In genomic region chr16:46918905-46919792, GRCh38 we compare ENCODE assay signal across 1 cellular context.
TF ChIP-seq lines count a peak whose summit lies in the region.

No MANE protein-coding gene starts in this region.

TF ChIP-seq in HepG2, 621 proteins besides CTCF, POLR2A, EP300 and RAD21 (continued from another document and continues in another):
- no peak for TF ChIP-seq ZHX2 (IDR thresholded peaks at IDR 0.05; ENCODE audit: low read depth)
- no peak for TF ChIP-seq ZHX2 (CRISPR knock-in tag; IDR thresholded peaks at IDR 0.05; ENCODE audit: borderline replicate concordance)
- no peak for TF ChIP-seq ZBTB49 (CRISPR knock-in tag; IDR thresholded peaks at IDR 0.05; ENCODE audit: borderline replicate concordance)
- peak; percentile 27 for TF ChIP-seq ASH2L (IDR thresholded peaks at IDR 0.05; ENCODE audit: insufficient read length, low read depth, low read length)
- no peak for TF ChIP-seq PCBP1 (IDR thresholded peaks at IDR 0.05; ENCODE audit: borderline replicate concordance, low read depth, low read length)
- TF ChIP-seq SMARCC2 (IDR thresholded peaks at IDR 0.05) = no peak
- peak; percentile 24; the same call in 1 of the 2 replicates for TF ChIP-seq ZNF543 (CRISPR knock-in tag; IDR thresholded peaks at IDR 0.05)
- TF ChIP-seq MIER2 (CRISPR knock-in tag; IDR thresholded peaks at IDR 0.05) = no peak
- TF ChIP-seq ZNF724P (CRISPR knock-in tag; IDR thresholded peaks at IDR 0.05; ENCODE audit: borderline replicate concordance) = no peak
- TF ChIP-seq PHF5A (CRISPR knock-in tag; IDR thresholded peaks at IDR 0.05; ENCODE audit: low read depth, unreplicated experiment) = no peak
- no peak for TF ChIP-seq SUZ12 (IDR thresholded peaks at IDR 0.05; ENCODE audit: low read depth, low read length)
- TF ChIP-seq KDM2A (CRISPR knock-in tag; IDR thresholded peaks at IDR 0.05; ENCODE audit: borderline replicate concordance, low read depth) = peak; percentile 66; the same call in 1 of the 2 replicates
- TF ChIP-seq ZNF33B (CRISPR knock-in tag; IDR thresholded peaks at IDR 0.05) = no peak
- TF ChIP-seq ZNF720 (CRISPR knock-in tag; IDR thresholded peaks at IDR 0.05) = no peak
- TF ChIP-seq FOXA1 (IDR thresholded peaks at IDR 0.05) = no peak
- TF ChIP-seq FOXA1 (CRISPR knock-in tag; IDR thresholded peaks at IDR 0.05) = peak; percentile 90
- TF ChIP-seq HMG20A (CRISPR knock-in tag; IDR thresholded peaks at IDR 0.05; ENCODE audit: borderline replicate concordance) = peak; percentile 72
- TF ChIP-seq ZNF879 (CRISPR knock-in tag; IDR thresholded peaks at IDR 0.05) = no peak
- peak; percentile 24; the same call in 1 of the 2 replicates for TF ChIP-seq ZNF644 (CRISPR knock-in tag; IDR thresholded peaks at IDR 0.05; ENCODE audit: low read depth)
- TF ChIP-seq ZFP41 (CRISPR knock-in tag; IDR thresholded peaks at IDR 0.05; ENCODE audit: borderline replicate concordance) = no peak
- TF ChIP-seq ZNF883 (CRISPR knock-in tag; IDR thresholded peaks at IDR 0.05; ENCODE audit: not compliant biosample characterization) = no peak
- TF ChIP-seq ZBTB7B (CRISPR knock-in tag; IDR thresholded peaks at IDR 0.05) = no peak; the same call in none of the 2 replicates
- peak; percentile 86 for TF ChIP-seq ZNF329 (CRISPR knock-in tag; IDR thresholded peaks at IDR 0.05; ENCODE audit: low read depth)
- TF ChIP-seq ZNF639 (CRISPR knock-in tag; conservative IDR thresholded peaks at IDR 0.05) = no peak
- no peak for TF ChIP-seq ELF3 (CRISPR knock-in tag; IDR thresholded peaks at IDR 0.05)
- TF ChIP-seq SOX5 (CRISPR knock-in tag; IDR thresholded peaks at IDR 0.05; ENCODE audit: borderline replicate concordance) = peak; percentile 84
- TF ChIP-seq NFATC3 (CRISPR knock-in tag; IDR thresholded peaks at IDR 0.05) = no peak
- no peak for TF ChIP-seq ZFP36 (IDR thresholded peaks at IDR 0.05; ENCODE audit: borderline replicate concordance, low read depth, low read length, partially characterized antibody)
- TF ChIP-seq ATF1 (CRISPR knock-in tag; IDR thresholded peaks at IDR 0.05) = no peak
- peak; percentile 69; the same call in 1 of the 2 replicates for TF ChIP-seq ZBTB33 (CRISPR knock-in tag; IDR thresholded peaks at IDR 0.05)
- no peak for TF ChIP-seq TEF (CRISPR knock-in tag; IDR thresholded peaks at IDR 0.05)
- peak; percentile 81; the same call in 1 of the 2 replicates for TF ChIP-seq ZNF333 (CRISPR knock-in tag; IDR thresholded peaks at IDR 0.05; ENCODE audit: borderline replicate concordance)
- TF ChIP-seq USF2 (IDR thresholded peaks at IDR 0.05; ENCODE audit: low read depth, low read length) = no peak
- no peak; the same call in 1 of the 2 replicates for TF ChIP-seq USF2 (CRISPR knock-in tag; IDR thresholded peaks at IDR 0.05; ENCODE audit: borderline replicate concordance)
- TF ChIP-seq TFAP4 (IDR thresholded peaks at IDR 0.05; ENCODE audit: borderline replicate concordance, low read depth) = peak; percentile 92
- no peak; the same call in 1 of the 2 replicates for TF ChIP-seq ARNTL (CRISPR knock-in tag; IDR thresholded peaks at IDR 0.05)
- no peak for TF ChIP-seq TRIM22 (IDR thresholded peaks at IDR 0.05)
- peak; percentile 67; the same call in 1 of the 2 replicates for TF ChIP-seq YEATS2 (CRISPR knock-in tag; IDR thresholded peaks at IDR 0.05; ENCODE audit: borderline replicate concordance)
- peak; percentile 33; the same call in 1 of the 2 replicates for TF ChIP-seq KLF11 (CRISPR knock-in tag; IDR thresholded peaks at IDR 0.05)
- 0 out of 2 replicates have a peak, but pooled peaks have one; percentile 42 for TF ChIP-seq SRF (IDR thresholded peaks at IDR 0.05; ENCODE audit: low read depth, low read length)
- no peak for TF ChIP-seq ZNF850 (CRISPR knock-in tag; conservative IDR thresholded peaks at IDR 0.05)
- no peak for TF ChIP-seq NFE2 (CRISPR knock-in tag; IDR thresholded peaks at IDR 0.05)
- peak; percentile 76; the same call in 1 of the 2 replicates for TF ChIP-seq ZFP90 (CRISPR knock-in tag; IDR thresholded peaks at IDR 0.05; ENCODE audit: borderline replicate concordance)
- TF ChIP-seq KLF15 (CRISPR knock-in tag; IDR thresholded peaks at IDR 0.05; ENCODE audit: borderline replicate concordance) = no peak
